8 cellular contexts compared by ENCODE assay signal in genomic region chr16:28951410-28951943, GRCh38. TPM values are rescaled to one million over a fixed set of nuclear protein-coding genes. Genes with fewer than 3 reads are reported as not detected.
DNase-seq lines count a peak whose midpoint lies in the region; ATAC-seq and TF ChIP-seq lines count a peak whose summit lies in the region.

No MANE protein-coding gene starts in this region.

- ATAC-seq in HG03039 (IDR thresholded peaks at IDR 0.05; ENCODE audit: unreplicated experiment) (peak; percentile 5), upper lobe of left lung (ENCODE audit: low FRiP score in 2 of 2) (peak in 1 of 2 donors; percentile 49), HG03378 (IDR thresholded peaks at IDR 0.05; ENCODE audit: unreplicated experiment) (no peak)

- H3K36me3 ChIP-seq in adipocyte (ENCODE audit: control insufficient read depth, insufficient read depth, low read length, severe bottlenecking) (peaks cover 26% of the 10 kb centered on the region), liver (ENCODE audit: control insufficient read depth in 4 of 4, insufficient read depth in 3 of 4, low read depth in 1 of 4, low read length in 3 of 4) (peaks cover 7 to 26% (median 20%) of the 10 kb centered on the region in 4 donors), upper lobe of left lung (peaks cover 8 to 40% (median 29%) of the 10 kb centered on the region in 4 donors)

- H3K9ac ChIP-seq in adipocyte (ENCODE audit: low read length) (peak overlapping the region; percentile 89), liver (ENCODE audit: low read depth in 1 of 2, low read length in 2 of 2) (peak overlapping the region; percentile 58 to 65)

- no peak for TF ChIP-seq POLR2A in upper lobe of left lung (IDR thresholded peaks at IDR 0.05)

- no peak for TF ChIP-seq RAD21 in liver (IDR thresholded peaks at IDR 0.05)

- TF ChIP-seq CTCF in liver (IDR thresholded peaks at IDR 0.05; ENCODE audit: low read depth, low read length, missing input control) (no peak), upper lobe of left lung (IDR thresholded peaks at IDR 0.05) (no peak)

- no peaks in the 10 kb centered on the region for H3K9me3 ChIP-seq in adipocyte (ENCODE audit: control insufficient read depth, low read length)
- H3K9me3 ChIP-seq in liver (ENCODE audit: control insufficient read depth in 4 of 4, low read length in 3 of 4), result no peaks in the 10 kb centered on the region
- no peaks in the 10 kb centered on the region for H3K9me3 ChIP-seq in upper lobe of left lung

- H3K27ac ChIP-seq in liver (ENCODE audit: low read depth in 1 of 2, low read length in 2 of 2) (peak overlapping the region; percentile 57 to 69), upper lobe of left lung (peak overlapping the region; percentile 81 to 92 (median 86))

- no peak for TF ChIP-seq EP300 in upper lobe of left lung (IDR thresholded peaks at IDR 0.05)

- H3K4me3 ChIP-seq in adipocyte (ENCODE audit: low read length) (peak overlapping the region; percentile 92), liver (ENCODE audit: low read depth in 1 of 3, low read length in 3 of 3) (peak overlapping the region; percentile 68 to 99 (median 80)), upper lobe of left lung (peak overlapping the region; percentile 67 to 98 (median 78))

- 5% methylated on average over 17 of the region's 17 CpGs for WGBS in liver
- 3% methylated on average over 12 to 15 of the region's 17 CpGs for WGBS in upper lobe of left lung, 2 donors

- H3K27me3 ChIP-seq in adipocyte (replicated peaks; ENCODE audit: control insufficient read depth, insufficient read depth, low read length) (no peaks in the 10 kb centered on the region), liver (ENCODE audit: control insufficient read depth in 4 of 4, insufficient read depth in 4 of 4, low read length in 3 of 4) (no peaks in the 10 kb centered on the region), upper lobe of left lung (no peaks in the 10 kb centered on the region)

- DNase-seq in CD1c-positive myeloid dendritic cell (ENCODE audit: extremely low spot score), result peak; percentile 45
- no peak for DNase-seq in adipocyte (ENCODE audit: low read depth)
- DNase-seq in upper lobe of left lung, result peak in 1 of 2 donors; percentile 44
- no peak for DNase-seq in putamen (ENCODE audit: low spot score)
- no peak for DNase-seq in NCI-H2171 (lab: John Stamatoyannopoulos, UW)

- H3K4me1 ChIP-seq in adipocyte (ENCODE audit: control insufficient read depth, insufficient read depth, low read length) (peaks cover 8% of the 10 kb centered on the region), liver (ENCODE audit: control insufficient read depth in 4 of 4, insufficient read depth in 4 of 4, low read length in 3 of 4) (peaks cover 2 to 13% (median 12%) of the 10 kb centered on the region in 4 donors), upper lobe of left lung (peaks cover 13 to 24% (median 14%) of the 10 kb centered on the region in 4 donors)

TF ChIP-seq in liver, 16 proteins besides CTCF, POLR2A, EP300 and RAD21:
- TF ChIP-seq, protein P1, sequence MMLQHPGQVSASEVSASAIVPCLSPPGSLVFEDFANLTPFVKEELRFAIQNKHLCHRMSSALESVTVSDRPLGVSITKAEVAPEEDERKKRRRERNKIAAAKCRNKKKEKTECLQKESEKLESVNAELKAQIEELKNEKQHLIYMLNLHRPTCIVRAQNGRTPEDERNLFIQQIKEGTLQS (IDR thresholded peaks at IDR 0.05), result no peak
- TF ChIP-seq TAF1 (conservative IDR thresholded peaks at IDR 0.05) (no peak), EGR1 (IDR thresholded peaks at IDR 0.05; ENCODE audit: low read depth in 2 of 2) (no peak)

RNA-seq across cellular contexts. Expression of gene NFATC2IP, which starts 0.7 kb away (rescaled TPM):
- 10 to 100 TPM; 16.7 to 17.6 TPM for total RNA-seq in liver
- polyA plus RNA-seq in liver, result 1 to 10 TPM; 5.8 to 7.1 TPM
- 10 to 100 TPM; 24.6 to 62.9 (median 34.9) TPM for total RNA-seq in upper lobe of left lung

RNA-seq across cellular contexts. Expression of gene CD19, which starts 19.7 kb away (rescaled TPM):
- total RNA-seq in liver (1 to 10 TPM in 1 of 2 donors, under 1 TPM in 1; 0.17 to 1.2 TPM), upper lobe of left lung (1 to 10 TPM in 2 of 6 donors, under 1 TPM in 3, not detected in 1; 0.46 to 1.4 (median 0.89) TPM)
- polyA plus RNA-seq in liver, result under 1 TPM; 0.08 to 0.82 TPM

RNA-seq across cellular contexts. Expression of gene SPNS1, which starts 23.1 kb away (rescaled TPM):
- total RNA-seq in liver, result 10 to 100 TPM; 11.5 to 19.1 TPM
- 10 to 100 TPM; 12.2 to 20.5 TPM for polyA plus RNA-seq in liver
- total RNA-seq in upper lobe of left lung, result 10 to 100 TPM; 23.4 to 84.7 (median 68.7) TPM

RNA-seq across cellular contexts. Expression of gene RABEP2, which starts 26.4 kb away (rescaled TPM):
- total RNA-seq in liver (10 to 100 TPM in 1 of 2 donors, 1 to 10 TPM in 1; 7.5 to 16.1 TPM), upper lobe of left lung (100 to 1,000 TPM in 1 of 6 donors, 10 to 100 TPM in 5; 25.6 to 115 (median 33.0) TPM)
- 1 to 10 TPM; 3.0 to 9.1 TPM for polyA plus RNA-seq in liver

RNA-seq across cellular contexts. Expression of gene LAT, which starts 33.4 kb away (rescaled TPM):
- total RNA-seq in liver, result 1 to 10 TPM; 1.3 to 2.3 TPM
- polyA plus RNA-seq in liver, result 1 to 10 TPM; 1.5 to 1.8 TPM
- 10 to 100 TPM in 4 of 6 donors, 1 to 10 TPM in 2; 3.5 to 70.2 (median 17.5) TPM for total RNA-seq in upper lobe of left lung
